Comparison of ENCODE assay signal across 8 cellular contexts in genomic region chr4:173168396-173169177, GRCh38. TPM values are rescaled to one million over a fixed set of nuclear protein-coding genes. Genes with fewer than 3 reads are reported as not detected.
DNase-seq lines count a peak whose midpoint lies in the region; ATAC-seq, FAIRE-seq and TF ChIP-seq lines count a peak whose summit lies in the region.

TSS of gene GALNT7 (plus strand) at chr4:173168811. CDS start at chr4:173168836, 25 bp downstream.

- peak; percentile 75 for DNase-seq in GM12892 (ENCODE audit: insufficient read length)
- DNase-seq in NCI-H1417 treated with DMSO at 0.1 percent for 48 hours (lab: John Stamatoyannopoulos, UW) = peak; percentile 36
- DNase-seq in amniotic epithelial cell (ENCODE audit: low read depth) = peak; percentile 49
- peak; percentile 68 for DNase-seq in right atrium auricular region (ENCODE audit: low spot score)
- peak; percentile 68 for DNase-seq in putamen (ENCODE audit: low spot score)
- DNase-seq in amniotic stem cell (lab: John Stamatoyannopoulos, UW) = no peak

- H3K36me3 Mint-ChIP-seq in T-helper 1 cell treated with Interleukin-12 subunit alpha and Interleukin-12 subunit beta and Interleukin-4 antibody, amounts not matched to agents 30 μg/mL and 1 μg/mL, for 36 hours (ENCODE audit: low read depth) = peaks cover 1% of the 10 kb centered on the region

- H3K27ac Mint-ChIP-seq in T-helper 1 cell treated with Interleukin-12 subunit alpha and Interleukin-12 subunit beta and Interleukin-4 antibody, amounts not matched to agents 30 μg/mL and 1 μg/mL, for 36 hours = peak within 1 kb of the TSS; percentile 95

- peaks cover 35% of the 10 kb centered on the region for H3K4me1 Mint-ChIP-seq in T-helper 1 cell treated with Interleukin-12 subunit alpha and Interleukin-12 subunit beta and Interleukin-4 antibody, amounts not matched to agents 30 μg/mL and 1 μg/mL, for 36 hours (ENCODE audit: low read depth)

- H3K4me3 Mint-ChIP-seq in T-helper 1 cell treated with Interleukin-12 subunit alpha and Interleukin-12 subunit beta and Interleukin-4 antibody, amounts not matched to agents 30 μg/mL and 1 μg/mL, for 36 hours = peak within 1 kb of the TSS; percentile 98

- ATAC-seq in HG02678 (IDR thresholded peaks at IDR 0.05; ENCODE audit: unreplicated experiment) = peak; percentile 36

- peak within 1 kb of the TSS; percentile 87 to 95 for H3K4me3 ChIP-seq in right atrium auricular region

- no peaks in the 10 kb centered on the region for H3K36me3 ChIP-seq in right atrium auricular region

- TF ChIP-seq POLR2A in GM12892 (IDR thresholded peaks at IDR 0.05; ENCODE audit: low read depth, low read length) = 0 out of 2 replicates have a peak, but pooled peaks have one; percentile 28

- peaks cover 0 to 4% of the 10 kb centered on the region in 2 donors for H3K4me1 ChIP-seq in right atrium auricular region

- no peaks in the 10 kb centered on the region for H3K27me3 Mint-ChIP-seq in T-helper 1 cell treated with Interleukin-12 subunit alpha and Interleukin-12 subunit beta and Interleukin-4 antibody, amounts not matched to agents 30 μg/mL and 1 μg/mL, for 36 hours (ENCODE audit: low read depth)

- H3K9me3 ChIP-seq in right atrium auricular region = no peaks in the 10 kb centered on the region

- H3K9me3 Mint-ChIP-seq in T-helper 1 cell treated with Interleukin-12 subunit alpha and Interleukin-12 subunit beta and Interleukin-4 antibody, amounts not matched to agents 30 μg/mL and 1 μg/mL, for 36 hours = no peaks in the 10 kb centered on the region

- FAIRE-seq in GM12892 (lab: Jason Lieb, UNC) = peak; percentile 75

- H3K27me3 ChIP-seq in right atrium auricular region = no peaks in the 10 kb centered on the region

- TF ChIP-seq CTCF in right atrium auricular region (IDR thresholded peaks at IDR 0.05) = no peak

- peak within 1 kb of the TSS; percentile 94 to 97 for H3K27ac ChIP-seq in right atrium auricular region

RNA-seq across cellular contexts. Expression of gene GALNT7, which starts in this region (rescaled TPM):
- polyA plus RNA-seq in GM12892 (2012; ENCODE audit: missing spikeins) = 15.1 TPM
- 1 to 10 TPM; 5.4 to 6.5 TPM for total RNA-seq in right atrium auricular region
